2 cellular contexts compared by ENCODE assay signal in the genomic region with DNA sequence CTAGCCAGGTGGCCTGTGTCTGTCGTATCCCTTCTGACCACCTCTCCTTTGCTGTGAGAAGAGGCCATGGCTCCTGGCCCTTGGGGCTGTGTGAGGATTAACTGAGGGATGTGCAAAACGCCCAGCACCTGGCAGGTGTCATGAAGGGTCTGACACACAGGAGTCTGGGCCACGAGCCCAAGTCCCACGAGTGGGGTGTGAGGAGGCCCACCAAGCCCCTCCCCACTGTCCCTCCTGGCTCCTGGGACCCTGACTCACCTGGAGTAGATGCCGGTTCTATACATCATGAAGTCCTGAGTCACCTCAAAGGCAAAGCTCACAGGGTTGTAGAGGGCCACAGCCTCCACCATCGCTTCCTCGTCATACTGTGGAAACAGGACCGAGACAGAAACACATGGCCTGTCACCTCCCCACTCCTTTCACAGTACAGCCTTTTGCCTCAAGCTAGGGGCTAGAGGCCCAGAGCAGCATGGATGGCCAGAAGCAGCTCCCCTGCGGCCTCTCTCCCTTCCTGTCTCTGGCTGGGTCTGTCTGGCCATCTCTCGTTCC.
TF ChIP-seq lines count a peak whose summit lies in the region.

No MANE protein-coding gene starts in this region.

TF ChIP-seq in K562, 482 proteins besides CTCF, POLR2A, EP300 and RAD21:
- no peak for TF ChIP-seq ZNF140 (CRISPR knock-in tag; IDR thresholded peaks at IDR 0.05)
- 0 out of 2 replicates have a peak, but pooled peaks have one; percentile 19 for TF ChIP-seq POLR2AphosphoS5 (IDR thresholded peaks at IDR 0.05; ENCODE audit: control insufficient read depth, insufficient read depth, low read depth, low read length)
TF ChIP-seq in K562: peak in this region for 1.

TF ChIP-seq in HepG2, 621 proteins besides CTCF, POLR2A, EP300 and RAD21:
- TF ChIP-seq, protein P1, sequence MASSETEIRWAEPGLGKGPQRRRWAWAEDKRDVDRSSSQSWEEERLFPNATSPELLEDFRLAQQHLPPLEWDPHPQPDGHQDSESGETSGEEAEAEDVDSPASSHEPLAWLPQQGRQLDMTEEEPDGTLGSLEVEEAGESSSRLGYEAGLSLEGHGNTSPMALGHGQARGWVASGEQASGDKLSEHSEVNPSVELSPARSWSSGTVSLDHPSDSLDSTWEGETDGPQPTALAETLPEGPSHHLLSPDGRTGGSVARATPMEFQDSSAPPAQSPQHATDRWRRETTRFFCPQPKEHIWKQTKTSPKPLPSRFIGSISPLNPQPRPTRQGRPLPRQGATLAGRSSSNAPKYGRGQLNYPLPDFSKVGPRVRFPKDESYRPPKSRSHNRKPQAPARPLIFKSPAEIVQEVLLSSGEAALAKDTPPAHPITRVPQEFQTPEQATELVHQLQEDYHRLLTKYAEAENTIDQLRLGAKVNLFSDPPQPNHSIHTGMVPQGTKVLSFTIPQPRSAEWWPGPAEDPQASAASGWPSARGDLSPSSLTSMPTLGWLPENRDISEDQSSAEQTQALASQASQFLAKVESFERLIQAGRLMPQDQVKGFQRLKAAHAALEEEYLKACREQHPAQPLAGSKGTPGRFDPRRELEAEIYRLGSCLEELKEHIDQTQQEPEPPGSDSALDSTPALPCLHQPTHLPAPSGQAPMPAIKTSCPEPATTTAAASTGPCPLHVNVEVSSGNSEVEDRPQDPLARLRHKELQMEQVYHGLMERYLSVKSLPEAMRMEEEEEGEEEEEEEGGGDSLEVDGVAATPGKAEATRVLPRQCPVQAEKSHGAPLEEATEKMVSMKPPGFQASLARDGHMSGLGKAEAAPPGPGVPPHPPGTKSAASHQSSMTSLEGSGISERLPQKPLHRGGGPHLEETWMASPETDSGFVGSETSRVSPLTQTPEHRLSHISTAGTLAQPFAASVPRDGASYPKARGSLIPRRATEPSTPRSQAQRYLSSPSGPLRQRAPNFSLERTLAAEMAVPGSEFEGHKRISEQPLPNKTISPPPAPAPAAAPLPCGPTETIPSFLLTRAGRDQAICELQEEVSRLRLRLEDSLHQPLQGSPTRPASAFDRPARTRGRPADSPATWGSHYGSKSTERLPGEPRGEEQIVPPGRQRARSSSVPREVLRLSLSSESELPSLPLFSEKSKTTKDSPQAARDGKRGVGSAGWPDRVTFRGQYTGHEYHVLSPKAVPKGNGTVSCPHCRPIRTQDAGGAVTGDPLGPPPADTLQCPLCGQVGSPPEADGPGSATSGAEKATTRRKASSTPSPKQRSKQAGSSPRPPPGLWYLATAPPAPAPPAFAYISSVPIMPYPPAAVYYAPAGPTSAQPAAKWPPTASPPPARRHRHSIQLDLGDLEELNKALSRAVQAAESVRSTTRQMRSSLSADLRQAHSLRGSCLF (CRISPR knock-in tag; IDR thresholded peaks at IDR 0.05; ENCODE audit: borderline replicate concordance): no peak
- TF ChIP-seq, protein P2, sequence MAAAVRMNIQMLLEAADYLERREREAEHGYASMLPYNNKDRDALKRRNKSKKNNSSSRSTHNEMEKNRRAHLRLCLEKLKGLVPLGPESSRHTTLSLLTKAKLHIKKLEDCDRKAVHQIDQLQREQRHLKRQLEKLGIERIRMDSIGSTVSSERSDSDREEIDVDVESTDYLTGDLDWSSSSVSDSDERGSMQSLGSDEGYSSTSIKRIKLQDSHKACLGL (CRISPR knock-in tag; IDR thresholded peaks at IDR 0.05): no peak
- TF ChIP-seq REXO4 (CRISPR knock-in tag; IDR thresholded peaks at IDR 0.05; ENCODE audit: borderline replicate concordance): no peak
- no peak for TF ChIP-seq ZNF124 (CRISPR knock-in tag; IDR thresholded peaks at IDR 0.05)
- no peak for TF ChIP-seq RELA (CRISPR knock-in tag; IDR thresholded peaks at IDR 0.05)
- no peak for TF ChIP-seq AGO2 (optimal IDR thresholded peaks at IDR 0.05; ENCODE audit: low read depth, low read length)
- TF ChIP-seq, protein P3, sequence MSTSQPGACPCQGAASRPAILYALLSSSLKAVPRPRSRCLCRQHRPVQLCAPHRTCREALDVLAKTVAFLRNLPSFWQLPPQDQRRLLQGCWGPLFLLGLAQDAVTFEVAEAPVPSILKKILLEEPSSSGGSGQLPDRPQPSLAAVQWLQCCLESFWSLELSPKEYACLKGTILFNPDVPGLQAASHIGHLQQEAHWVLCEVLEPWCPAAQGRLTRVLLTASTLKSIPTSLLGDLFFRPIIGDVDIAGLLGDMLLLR (CRISPR knock-in tag; IDR thresholded peaks at IDR 0.05): no peak
- TF ChIP-seq ZNF333 (CRISPR knock-in tag; IDR thresholded peaks at IDR 0.05; ENCODE audit: borderline replicate concordance): no peak
- TF ChIP-seq, protein P4, sequence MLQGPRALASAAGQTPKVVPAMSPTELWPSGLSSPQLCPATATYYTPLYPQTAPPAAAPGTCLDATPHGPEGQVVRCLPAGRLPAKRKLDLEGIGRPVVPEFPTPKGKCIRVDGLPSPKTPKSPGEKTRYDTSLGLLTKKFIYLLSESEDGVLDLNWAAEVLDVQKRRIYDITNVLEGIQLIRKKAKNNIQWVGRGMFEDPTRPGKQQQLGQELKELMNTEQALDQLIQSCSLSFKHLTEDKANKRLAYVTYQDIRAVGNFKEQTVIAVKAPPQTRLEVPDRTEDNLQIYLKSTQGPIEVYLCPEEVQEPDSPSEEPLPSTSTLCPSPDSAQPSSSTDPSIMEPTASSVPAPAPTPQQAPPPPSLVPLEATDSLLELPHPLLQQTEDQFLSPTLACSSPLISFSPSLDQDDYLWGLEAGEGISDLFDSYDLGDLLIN (CRISPR knock-in tag; IDR thresholded peaks at IDR 0.05; ENCODE audit: borderline replicate concordance): no peak
- TF ChIP-seq DMAP1 (CRISPR knock-in tag; IDR thresholded peaks at IDR 0.05): no peak
- TF ChIP-seq, protein P5, sequence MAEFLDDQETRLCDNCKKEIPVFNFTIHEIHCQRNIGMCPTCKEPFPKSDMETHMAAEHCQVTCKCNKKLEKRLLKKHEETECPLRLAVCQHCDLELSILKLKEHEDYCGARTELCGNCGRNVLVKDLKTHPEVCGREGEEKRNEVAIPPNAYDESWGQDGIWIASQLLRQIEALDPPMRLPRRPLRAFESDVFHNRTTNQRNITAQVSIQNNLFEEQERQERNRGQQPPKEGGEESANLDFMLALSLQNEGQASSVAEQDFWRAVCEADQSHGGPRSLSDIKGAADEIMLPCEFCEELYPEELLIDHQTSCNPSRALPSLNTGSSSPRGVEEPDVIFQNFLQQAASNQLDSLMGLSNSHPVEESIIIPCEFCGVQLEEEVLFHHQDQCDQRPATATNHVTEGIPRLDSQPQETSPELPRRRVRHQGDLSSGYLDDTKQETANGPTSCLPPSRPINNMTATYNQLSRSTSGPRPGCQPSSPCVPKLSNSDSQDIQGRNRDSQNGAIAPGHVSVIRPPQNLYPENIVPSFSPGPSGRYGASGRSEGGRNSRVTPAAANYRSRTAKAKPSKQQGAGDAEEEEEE (CRISPR knock-in tag; IDR thresholded peaks at IDR 0.05; ENCODE audit: borderline replicate concordance): no peak
- TF ChIP-seq ZNF10 (CRISPR knock-in tag; IDR thresholded peaks at IDR 0.05; ENCODE audit: borderline replicate concordance, low read depth): no peak
